In the genomic region with DNA sequence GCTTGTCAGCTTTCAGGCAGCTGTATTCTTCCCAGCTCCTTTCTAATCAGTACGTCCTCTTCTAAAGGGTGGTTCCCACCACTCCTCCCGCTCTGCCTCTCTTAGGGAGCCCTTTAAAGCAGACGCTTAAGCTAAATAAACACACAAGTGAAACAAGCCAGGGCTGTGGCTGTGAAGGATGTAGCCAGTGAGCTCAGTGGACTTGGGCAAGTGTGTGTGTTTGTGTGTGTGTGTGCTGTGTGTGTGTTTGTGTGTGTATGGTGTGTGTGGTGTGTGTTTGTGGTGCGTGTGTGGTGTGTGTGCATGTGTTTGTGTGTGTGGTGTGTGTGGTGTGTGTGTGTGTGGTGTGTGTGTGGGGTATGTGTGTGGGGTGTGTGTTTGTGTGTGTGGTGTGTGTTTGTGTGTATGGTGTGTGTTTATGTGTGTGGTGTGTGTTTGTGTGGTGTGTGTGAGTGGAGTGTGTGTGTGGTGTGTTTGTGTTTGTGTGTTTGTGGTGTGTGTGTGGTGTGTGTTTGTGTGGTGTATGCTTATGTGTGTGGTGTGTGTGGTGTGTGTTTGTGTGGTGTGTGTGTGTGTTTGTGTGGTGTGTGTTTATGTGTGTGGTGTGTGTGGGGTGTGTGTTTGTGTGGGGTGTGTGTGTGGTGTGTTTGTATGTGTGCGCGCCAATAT, we compare ENCODE assay signal across 16 cellular contexts.
A peak's percentile ranks its signal among the peaks of the same experiment; 100 is the strongest.
DNase-seq lines count a peak whose midpoint lies in the region; ATAC-seq and TF ChIP-seq lines count a peak whose summit lies in the region.
"Had no signal": no experiment of that assay in that cellular context is flagged by ENCODE, and none has a peak within 500 bp of the region (broad histone marks: within the 10 kb centered on the region; RNA-seq: fewer than 3 reads in every experiment).

No MANE protein-coding gene starts in this region.

- in situ Hi-C loops in transverse colon (cut with MboI; ENCODE audit: low pct_ligation_motif_present in 1 of 4, low pct_unique_long_range_greater_than_20kb in 1 of 4, low sequenced_read_pairs in 3 of 4): no loop called here

- TF ChIP-seq CTCF in transverse colon (IDR thresholded peaks at IDR 0.05): no peak

- H3K27ac Mint-ChIP-seq in activated naive CD4-positive, alpha-beta T cell treated with anti-CD3 and anti-CD28 coated beads for 36 hours: no peak overlapping the region
- H3K27ac Mint-ChIP-seq in activated T-helper 17 cell treated with anti-CD3 and anti-CD28 coated beads, Interleukin-2, amount 50 U/mL, for 72 hours: no peak overlapping the region
- H3K27ac Mint-ChIP-seq: activated CD8-positive, alpha-beta memory T cell treated with anti-CD3 and anti-CD28 coated beads, Interleukin-2, amount 10 ng/mL, durations not matched to agents 7 days and 5 days had no signal

- peak overlapping the region in 2 of 4 donors; percentile 29 to 36 for H3K27ac ChIP-seq in transverse colon
- H3K27ac ChIP-seq: dorsolateral prefrontal cortex, psoas muscle, upper lobe of left lung had no signal

- no peaks in the 10 kb centered on the region for H3K9me3 ChIP-seq in transverse colon
- H3K9me3 ChIP-seq: psoas muscle, upper lobe of left lung had no signal

- no peak for TF ChIP-seq EP300 in transverse colon (IDR thresholded peaks at IDR 0.05; ENCODE audit: low read depth)

- H3K27me3 ChIP-seq in transverse colon: no peaks in the 10 kb centered on the region
- H3K27me3 ChIP-seq: dorsolateral prefrontal cortex, upper lobe of left lung had no signal

- WGBS in transverse colon (ENCODE audit: low coverage in 1 of 2), 2 donors: 50 to 60% methylated on average over 1 to 6 of the region's 6 CpGs

- no peak overlapping the region for H3K4me3 ChIP-seq in transverse colon
- H3K4me3 ChIP-seq: dorsolateral prefrontal cortex, psoas muscle, upper lobe of left lung had no signal

- no peaks in the 10 kb centered on the region for H3K36me3 Mint-ChIP-seq in activated naive CD4-positive, alpha-beta T cell treated with anti-CD3 and anti-CD28 coated beads for 36 hours (ENCODE audit: low read depth)
- no peaks in the 10 kb centered on the region for H3K36me3 Mint-ChIP-seq in activated T-helper 17 cell treated with anti-CD3 and anti-CD28 coated beads, Interleukin-2, amount 50 U/mL, for 72 hours (ENCODE audit: low read depth)
- H3K36me3 Mint-ChIP-seq: activated CD8-positive, alpha-beta memory T cell treated with anti-CD3 and anti-CD28 coated beads, Interleukin-2, amount 10 ng/mL, durations not matched to agents 7 days and 5 days had no signal

- H3K4me1 ChIP-seq in transverse colon: peaks cover 0 to 9% (median 7%) of the 10 kb centered on the region in 4 donors
- H3K4me1 ChIP-seq: psoas muscle had no signal

- intact Hi-C loops in activated naive CD4-positive, alpha-beta T cell treated with anti-CD3 and anti-CD28 coated beads for 36 hours (cut with micrococcal nuclease): no loop called here
- intact Hi-C loops in transverse colon (cut with DNase I; ENCODE audit: low total_unique reads): no loop called here

- CTCF ChIA-PET in activated naive CD4-positive, alpha-beta T cell treated with anti-CD3 and anti-CD28 coated beads for 36 hours (lab: Charles Lee): interaction anchor here (0.6 to 1.0 kb wide), 2 partner anchors 31 to 41 kb away, joined by 3 read pairs; no protein-coding TSS in a partner anchor

- peaks cover 15% of the 10 kb centered on the region for H3K4me1 Mint-ChIP-seq in activated naive CD4-positive, alpha-beta T cell treated with anti-CD3 and anti-CD28 coated beads for 36 hours (ENCODE audit: low read depth)
- H3K4me1 Mint-ChIP-seq in activated T-helper 17 cell treated with anti-CD3 and anti-CD28 coated beads, Interleukin-2, amount 50 U/mL, for 72 hours: peaks cover 4% of the 10 kb centered on the region
- H3K4me1 Mint-ChIP-seq: activated CD8-positive, alpha-beta memory T cell treated with anti-CD3 and anti-CD28 coated beads, Interleukin-2, amount 10 ng/mL, durations not matched to agents 7 days and 5 days had no signal

- peak; percentile 17 for DNase-seq in activated naive CD4-positive, alpha-beta T cell treated with anti-CD3 and anti-CD28 coated beads for 36 hours
- DNase-seq in activated naive CD4-positive, alpha-beta T cell treated with anti-CD3 and anti-CD28 coated beads, Interleukin-2, amount 50 U/mL, for 16 hours: no peak
- DNase-seq in iris pigment epithelial cell (ENCODE audit: low read depth) (peak; percentile 46), transverse colon (peak; percentile 20)
- DNase-seq: activated CD8-positive, alpha-beta memory T cell treated with anti-CD3 and anti-CD28 coated beads, Interleukin-2, amount 10 ng/mL, durations not matched to agents 7 days and 5 days; dorsolateral prefrontal cortex; foreskin melanocyte; KBM-7; NCI-H1436 treated with DMSO at 0.1 percent for 48 hours; psoas muscle; SHP77 treated with DMSO at 0.1 percent for 48 hours had no signal

- H3K9me3 Mint-ChIP-seq in activated naive CD4-positive, alpha-beta T cell treated with anti-CD3 and anti-CD28 coated beads for 36 hours: no peaks in the 10 kb centered on the region
- H3K9me3 Mint-ChIP-seq in activated T-helper 17 cell treated with anti-CD3 and anti-CD28 coated beads, Interleukin-2, amount 50 U/mL, for 72 hours: no peaks in the 10 kb centered on the region

- no peaks in the 10 kb centered on the region for H3K27me3 Mint-ChIP-seq in activated naive CD4-positive, alpha-beta T cell treated with anti-CD3 and anti-CD28 coated beads for 36 hours (ENCODE audit: low read depth)
- no peaks in the 10 kb centered on the region for H3K27me3 Mint-ChIP-seq in activated T-helper 17 cell treated with anti-CD3 and anti-CD28 coated beads, Interleukin-2, amount 50 U/mL, for 72 hours
- H3K27me3 Mint-ChIP-seq: activated CD8-positive, alpha-beta memory T cell treated with anti-CD3 and anti-CD28 coated beads, Interleukin-2, amount 10 ng/mL, durations not matched to agents 7 days and 5 days had no signal

- H3K36me3 ChIP-seq in transverse colon: no peaks in the 10 kb centered on the region
- H3K36me3 ChIP-seq: upper lobe of left lung had no signal

- ATAC-seq in activated T-helper 17 cell treated with anti-CD3 and anti-CD28 coated beads, Interleukin-2, amount 50 U/mL, for 72 hours (replicated peaks): peak; percentile 12
- ATAC-seq in HG03571 (IDR thresholded peaks at IDR 0.05; ENCODE audit: unreplicated experiment): no peak
- ATAC-seq in HG03039 (IDR thresholded peaks at IDR 0.05; ENCODE audit: unreplicated experiment): no peak
- no peak for ATAC-seq in HG03378 (IDR thresholded peaks at IDR 0.05; ENCODE audit: unreplicated experiment)
- ATAC-seq: psoas muscle had no signal

- TF ChIP-seq POLR2A in transverse colon (IDR thresholded peaks at IDR 0.05): no peak

- no peak overlapping the region for H3K4me3 Mint-ChIP-seq in activated naive CD4-positive, alpha-beta T cell treated with anti-CD3 and anti-CD28 coated beads for 36 hours
- peak overlapping the region; percentile 3 for H3K4me3 Mint-ChIP-seq in activated T-helper 17 cell treated with anti-CD3 and anti-CD28 coated beads, Interleukin-2, amount 50 U/mL, for 72 hours
- H3K4me3 Mint-ChIP-seq: activated CD8-positive, alpha-beta memory T cell treated with anti-CD3 and anti-CD28 coated beads, Interleukin-2, amount 10 ng/mL, durations not matched to agents 7 days and 5 days had no signal
